1 cellular context compared by ENCODE assay signal in genomic region chr7:101880536-101881443, GRCh38.
TF ChIP-seq lines count a peak whose summit lies in the region.

No MANE protein-coding gene starts in this region.

TF ChIP-seq in IMR-90, 13 proteins besides CTCF, POLR2A, EP300 and RAD21 (continued from another document):
- no peak for TF ChIP-seq NFE2L2 (IDR thresholded peaks at IDR 0.05; ENCODE audit: low read depth, low read length)
- no peak for TF ChIP-seq MXI1 (IDR thresholded peaks at IDR 0.05; ENCODE audit: borderline replicate concordance, low read depth, low read length)
- TF ChIP-seq USF2 (IDR thresholded peaks at IDR 0.05; ENCODE audit: low read depth, low read length), result no peak; the same call in 1 of the 2 replicates
- no peak for TF ChIP-seq SMC3 (IDR thresholded peaks at IDR 0.05; ENCODE audit: low read depth, low read length)
- TF ChIP-seq BHLHE40 (IDR thresholded peaks at IDR 0.05; ENCODE audit: low read depth, low read length), result no peak
- TF ChIP-seq ELK1 (IDR thresholded peaks at IDR 0.05; ENCODE audit: borderline replicate concordance, low read depth, low read length), result no peak
- no peak for TF ChIP-seq CEBPB (IDR thresholded peaks at IDR 0.05; ENCODE audit: low read depth, low read length)
- TF ChIP-seq CHD1 (IDR thresholded peaks at IDR 0.05; ENCODE audit: low read depth, low read length), result no peak
- TF ChIP-seq RCOR1 (IDR thresholded peaks at IDR 0.05; ENCODE audit: insufficient replicate concordance, low read length), result no peak
- TF ChIP-seq MAZ (IDR thresholded peaks at IDR 0.05; ENCODE audit: borderline replicate concordance, low read depth, low read length), result no peak
- no peak for TF ChIP-seq FOS (IDR thresholded peaks at IDR 0.05; ENCODE audit: low read depth, low read length)
